10 cellular contexts compared by ENCODE assay signal in the genomic region with DNA sequence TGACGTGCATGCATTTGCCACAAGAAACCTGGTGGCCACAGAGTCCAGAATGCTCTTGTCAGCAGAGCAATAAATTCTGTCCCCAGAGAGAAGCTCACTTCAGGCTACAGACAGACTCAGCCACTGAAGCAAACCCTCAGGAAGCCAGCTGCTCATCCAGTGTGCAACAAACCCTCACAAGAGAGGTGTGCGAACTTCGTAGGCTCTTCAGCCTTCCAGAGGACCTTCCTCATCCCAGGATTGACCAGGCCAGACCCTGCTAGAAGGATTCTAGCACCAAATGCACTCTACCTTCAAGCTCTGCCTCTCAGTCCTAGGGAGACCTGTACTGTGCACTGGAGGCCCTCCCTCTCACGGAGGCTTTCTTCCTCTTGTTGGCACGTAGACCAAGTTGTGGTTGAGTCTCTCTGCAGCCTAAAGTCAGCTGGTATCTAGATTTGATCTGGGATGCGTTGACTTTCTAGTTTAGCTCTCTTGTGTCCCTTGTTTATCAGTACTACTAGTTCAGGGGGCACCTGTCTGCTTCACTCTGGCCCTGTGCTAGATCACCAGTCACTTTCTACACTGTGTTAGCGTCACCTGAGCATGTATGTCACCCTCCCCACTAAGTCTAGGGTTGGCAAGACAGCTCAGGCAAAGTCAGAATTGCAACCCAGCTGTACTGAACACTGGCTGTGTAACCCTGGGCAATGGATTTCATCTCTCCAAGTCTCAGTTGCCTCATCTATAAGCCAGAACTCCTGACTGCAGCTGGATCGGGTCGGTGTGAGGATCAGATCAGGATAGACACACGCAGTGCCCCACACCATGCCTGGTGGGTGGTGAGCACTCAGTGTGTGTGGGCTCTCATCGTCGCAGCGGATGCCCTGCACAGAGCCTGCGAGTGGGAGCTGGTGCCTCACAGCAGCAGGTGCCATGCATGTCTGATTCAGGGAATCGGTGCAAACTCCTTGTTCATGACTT.
DNase-seq lines count a peak whose midpoint lies in the region; ATAC-seq and FAIRE-seq lines count a peak whose summit lies in the region.
"Had no signal": no experiment of that assay in that cellular context is flagged by ENCODE, and none has a peak within 500 bp of the region (broad histone marks: within the 10 kb centered on the region; RNA-seq: fewer than 3 reads in every experiment).

No MANE protein-coding gene starts in this region.

- H3K4me1 Mint-ChIP-seq in T-helper 2 cell treated with Interferon-gamma antibody and Interleukin-4, amounts not matched to agents 5 μg/mL and 100 μg/mL, for 36 hours (ENCODE audit: low read depth) = peaks cover 82% of the 10 kb centered on the region

- H3K9me3 ChIP-seq in effector memory CD4-positive, alpha-beta T cell (ENCODE audit: control insufficient read depth, low read length) = no peaks in the 10 kb centered on the region

- H3K27me3 ChIP-seq in effector memory CD4-positive, alpha-beta T cell (replicated peaks; ENCODE audit: control insufficient read depth, insufficient read depth, low read length, poor library complexity, severe bottlenecking) = no peaks in the 10 kb centered on the region

- H3K36me3 Mint-ChIP-seq in T-helper 2 cell treated with Interferon-gamma antibody and Interleukin-4, amounts not matched to agents 5 μg/mL and 100 μg/mL, for 36 hours (ENCODE audit: low read depth) = peaks cover 13% of the 10 kb centered on the region

- H3K4me1 ChIP-seq in effector memory CD4-positive, alpha-beta T cell (ENCODE audit: control insufficient read depth, insufficient read depth, low read length, poor library complexity, severe bottlenecking) = peaks cover 74% of the 10 kb centered on the region

- H3K36me3 ChIP-seq in effector memory CD4-positive, alpha-beta T cell (ENCODE audit: control insufficient read depth, insufficient read depth, low read length) = no peaks in the 10 kb centered on the region

- DNase-seq in Ammon's horn (ENCODE audit: low spot score) = peak; percentile 21
- peak; percentile 48 for DNase-seq in T-helper 2 cell treated with Interferon-gamma antibody and Interleukin-4, amounts not matched to agents 5 μg/mL and 100 μg/mL, for 36 hours (ENCODE audit: low spot score)
- peak in 1 of 3 donors; percentile 35 for DNase-seq in effector memory CD4-positive, alpha-beta T cell
- DNase-seq in HTR-8/SVneo (ENCODE audit: insufficient read length, low spot score) = no peak
- DNase-seq in NCI-H1930 (lab: John Stamatoyannopoulos, UW) = no peak
- no peak for DNase-seq in D341Med (ENCODE audit: low spot score)

- H3K4me3 ChIP-seq in effector memory CD4-positive, alpha-beta T cell (ENCODE audit: insufficient read depth, low read depth, low read length, poor library complexity, severe bottlenecking) = peak overlapping the region; percentile 38

- peaks cover 4% of the 10 kb centered on the region for H3K9me3 Mint-ChIP-seq in T-helper 2 cell treated with Interferon-gamma antibody and Interleukin-4, amounts not matched to agents 5 μg/mL and 100 μg/mL, for 36 hours

- ATAC-seq in GM21423 (IDR thresholded peaks at IDR 0.05; ENCODE audit: unreplicated experiment) = peak; percentile 51
- ATAC-seq in HG02938 (IDR thresholded peaks at IDR 0.05; ENCODE audit: unreplicated experiment) = no peak

- peak overlapping the region; percentile 71 for H3K27ac ChIP-seq in effector memory CD4-positive, alpha-beta T cell (ENCODE audit: insufficient read depth, low read length, poor library complexity, severe bottlenecking)
- H3K27ac ChIP-seq: epithelial cell of prostate had no signal

- peak overlapping the region; percentile 93 for H3K27ac Mint-ChIP-seq in T-helper 2 cell treated with Interferon-gamma antibody and Interleukin-4, amounts not matched to agents 5 μg/mL and 100 μg/mL, for 36 hours

- peak overlapping the region; percentile 85 for H3K4me3 Mint-ChIP-seq in T-helper 2 cell treated with Interferon-gamma antibody and Interleukin-4, amounts not matched to agents 5 μg/mL and 100 μg/mL, for 36 hours

- FAIRE-seq in HTR-8/SVneo (lab: Jason Lieb, UNC) = no peak
- FAIRE-seq: D721Med had no signal

- H3K27me3 Mint-ChIP-seq in T-helper 2 cell treated with Interferon-gamma antibody and Interleukin-4, amounts not matched to agents 5 μg/mL and 100 μg/mL, for 36 hours (ENCODE audit: low read depth) = no peaks in the 10 kb centered on the region

Comparison
In these comparisons a context has a peak if more than half of its experiments do, and no peak if none do; other contexts are left out.
1. DNase-seq: peak in Ammon's horn (single experiment) and T-helper 2 cell treated with Interferon-gamma antibody and Interleukin-4, amounts not matched to agents 5 μg/mL and 100 μg/mL, for 36 hours (single experiment); none in HTR-8/SVneo (single experiment), NCI-H1930 (0 of 2) and D341Med (single experiment).